1 cellular context compared by ENCODE assay signal in the genomic region with DNA sequence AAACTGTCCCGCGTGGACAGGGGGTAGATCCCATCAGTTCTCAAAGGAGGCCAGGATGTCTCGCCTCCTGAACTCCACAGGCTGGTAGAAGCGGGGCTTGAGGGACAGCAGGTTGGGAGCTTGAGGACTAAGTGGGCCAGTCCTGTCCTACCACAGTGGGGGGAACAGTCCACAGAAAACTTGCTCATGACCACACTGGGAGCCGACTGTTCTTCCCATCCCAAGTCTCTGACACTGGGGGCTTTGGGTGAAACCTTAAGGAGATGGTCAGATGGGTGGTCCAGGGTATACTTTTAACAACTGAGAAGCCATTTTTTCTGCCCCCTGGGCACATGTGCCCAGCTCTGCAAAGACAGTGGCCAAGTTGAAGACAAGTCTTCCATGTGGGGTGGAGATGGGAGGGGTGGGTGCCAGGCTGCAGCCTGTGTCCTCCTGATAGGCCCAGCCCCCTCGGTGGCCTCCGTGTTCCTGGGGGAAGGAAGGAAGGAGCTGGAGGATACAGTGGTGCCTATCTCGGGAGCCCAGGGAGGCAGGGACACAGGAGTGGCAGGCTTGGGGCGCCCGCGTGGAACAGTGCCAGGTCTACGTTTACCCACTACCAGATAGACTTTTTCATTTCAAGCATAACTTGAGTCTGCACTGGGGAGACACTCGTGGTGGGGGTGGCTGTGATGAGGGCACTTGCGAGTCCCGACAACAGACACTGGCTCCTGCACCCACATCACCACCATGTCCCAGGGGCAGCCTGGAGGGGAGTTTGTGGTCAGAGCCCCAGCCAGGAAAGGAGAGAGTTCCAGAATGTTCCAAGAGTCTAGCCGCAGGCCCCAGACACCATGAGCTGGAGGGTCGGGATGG.
TF ChIP-seq lines count a peak whose summit lies in the region.

No MANE protein-coding gene starts in this region.

TF ChIP-seq in H1, 55 proteins besides CTCF, POLR2A, EP300 and RAD21:
- TF ChIP-seq POLR2AphosphoS5 (IDR thresholded peaks at IDR 0.05; ENCODE audit: low read depth, low read length) (peak; percentile 51; the same call in 1 of the 2 replicates), KDM5A (IDR thresholded peaks at IDR 0.05; ENCODE audit: low read length) (no peak), TEAD4 (IDR thresholded peaks at IDR 0.05; ENCODE audit: low read depth, low read length) (no peak), TCF12 (IDR thresholded peaks at IDR 0.05; ENCODE audit: low read depth, low read length) (no peak), PHF8 (conservative IDR thresholded peaks at IDR 0.05; ENCODE audit: low read depth, low read length) (no peak), CTBP2 (IDR thresholded peaks at IDR 0.05; ENCODE audit: borderline replicate concordance, insufficient read depth, insufficient read length, low read length) (no peak), CHD1 (IDR thresholded peaks at IDR 0.05; ENCODE audit: low read depth, low read length) (no peak)
- TF ChIP-seq, protein P1, sequence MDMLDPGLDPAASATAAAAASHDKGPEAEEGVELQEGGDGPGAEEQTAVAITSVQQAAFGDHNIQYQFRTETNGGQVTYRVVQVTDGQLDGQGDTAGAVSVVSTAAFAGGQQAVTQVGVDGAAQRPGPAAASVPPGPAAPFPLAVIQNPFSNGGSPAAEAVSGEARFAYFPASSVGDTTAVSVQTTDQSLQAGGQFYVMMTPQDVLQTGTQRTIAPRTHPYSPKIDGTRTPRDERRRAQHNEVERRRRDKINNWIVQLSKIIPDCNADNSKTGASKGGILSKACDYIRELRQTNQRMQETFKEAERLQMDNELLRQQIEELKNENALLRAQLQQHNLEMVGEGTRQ (IDR thresholded peaks at IDR 0.05; ENCODE audit: low read length) = no peak
